In genomic region chr14:68662395-68662794, GRCh38 we compare ENCODE assay signal across 14 cellular contexts.
DNase-seq lines count a peak whose midpoint lies in the region; ATAC-seq and TF ChIP-seq lines count a peak whose summit lies in the region.
"Had no signal": no experiment of that assay in that cellular context is flagged by ENCODE, and none has a peak within 500 bp of the region (broad histone marks: within the 10 kb centered on the region; RNA-seq: fewer than 3 reads in every experiment).

No MANE protein-coding gene starts in this region.

- H3K4me1 Mint-ChIP-seq in activated B cell treated with CpG ODN at 0.5 μM for 24 hours (peaks cover 48% of the 10 kb centered on the region), mesothelial cell of epicardium (peaks cover 84% of the 10 kb centered on the region), type B pancreatic cell (ENCODE audit: unreplicated experiment) (peaks cover 71% of the 10 kb centered on the region)

- H3K4me3 Mint-ChIP-seq in activated B cell treated with CpG ODN at 0.5 μM for 24 hours (no peak overlapping the region), mesothelial cell of epicardium (no peak overlapping the region), type B pancreatic cell (no peak overlapping the region)

- H3K27me3 ChIP-seq in suprapubic skin: no peaks in the 10 kb centered on the region

- no peaks in the 10 kb centered on the region for H3K9me3 ChIP-seq in suprapubic skin
- H3K9me3 ChIP-seq: thoracic aorta had no signal

- peaks cover 39% of the 10 kb centered on the region for H3K4me1 ChIP-seq in suprapubic skin

- POLR2A ChIA-PET in activated B cell treated with CpG ODN at 0.5 μM for 24 hours (lab: Charles Lee): interaction anchor here (2.5 to 2.9 kb wide), 3 partner anchors 21 to 153 kb away, joined by 12 to 15 read pairs (median 12); no protein-coding TSS in a partner anchor

- TF ChIP-seq POLR2A in suprapubic skin (IDR thresholded peaks at IDR 0.05): no peak

- no peak for ATAC-seq in activated B cell treated with CpG ODN at 0.5 μM for 24 hours (ENCODE audit: low read depth)
- ATAC-seq: PC-3 had no signal

- no peak overlapping the region for H3K27ac ChIP-seq in suprapubic skin

- peak; percentile 44 for DNase-seq in activated effector memory CD4-positive, alpha-beta T cell treated with anti-CD3 and anti-CD28 coated beads, Interleukin-2, amount 50 U/mL, for 16 hours
- DNase-seq in activated effector memory CD4-positive, alpha-beta T cell treated with Interleukin-2 at 50 U/mL for 16 hours: no peak
- no peak for DNase-seq in activated B cell treated with CpG ODN at 0.5 μM for 24 hours
- DNase-seq in mesothelial cell of epicardium (ENCODE audit: low spot score in 2 of 2, unreplicated experiment in 2 of 2): no peak
- DNase-seq in type B pancreatic cell (ENCODE audit: extremely low spot score, unreplicated experiment): no peak
- DNase-seq in stimulated activated naive CD4-positive, alpha-beta T cell (lab: John Stamatoyannopoulos, UW): no peak
- DNase-seq in suprapubic skin (ENCODE audit: low spot score in 2 of 2): no peak
- DNase-seq in central memory CD4-positive, alpha-beta T cell: no peak
- DNase-seq: activated gamma-delta T cell, NCI-H1105 treated with DMSO at 0.1 percent for 48 hours, NCI-H446, PC-3, small intestine had no signal

- no peak overlapping the region for H3K4me3 ChIP-seq in suprapubic skin
- H3K4me3 ChIP-seq: thoracic aorta had no signal

- TF ChIP-seq CTCF in activated B cell treated with CpG ODN at 0.5 μM for 24 hours (IDR thresholded peaks at IDR 0.05) (no peak), mesothelial cell of epicardium (IDR thresholded peaks at IDR 0.05; ENCODE audit: unreplicated experiment) (no peak), type B pancreatic cell (conservative IDR thresholded peaks at IDR 0.05) (no peak), suprapubic skin (IDR thresholded peaks at IDR 0.05) (no peak)

- H3K27ac Mint-ChIP-seq in activated B cell treated with CpG ODN at 0.5 μM for 24 hours: peak overlapping the region; percentile 25
- peak overlapping the region; percentile 62 for H3K27ac Mint-ChIP-seq in mesothelial cell of epicardium
- H3K27ac Mint-ChIP-seq in type B pancreatic cell: peak overlapping the region; percentile 46

- intact Hi-C loops in activated B cell treated with CpG ODN at 0.5 μM for 24 hours (cut with micrococcal nuclease): no loop called here

- 69% methylated on average over 3 of the region's 3 CpGs for WGBS in suprapubic skin

- CTCF ChIA-PET in activated B cell treated with CpG ODN at 0.5 μM for 24 hours (lab: Charles Lee): no interaction called here

- H3K9me3 Mint-ChIP-seq in activated B cell treated with CpG ODN at 0.5 μM for 24 hours (no peaks in the 10 kb centered on the region), mesothelial cell of epicardium (no peaks in the 10 kb centered on the region), type B pancreatic cell (peaks cover 14% of the 10 kb centered on the region)

- H3K36me3 ChIP-seq in suprapubic skin: no peaks in the 10 kb centered on the region
- H3K36me3 ChIP-seq: thoracic aorta had no signal

- H3K27me3 Mint-ChIP-seq in activated B cell treated with CpG ODN at 0.5 μM for 24 hours (no peaks in the 10 kb centered on the region), mesothelial cell of epicardium (ENCODE audit: low read depth) (no peaks in the 10 kb centered on the region), type B pancreatic cell (no peaks in the 10 kb centered on the region)

- H3K36me3 Mint-ChIP-seq in activated B cell treated with CpG ODN at 0.5 μM for 24 hours (ENCODE audit: low read depth) (peaks cover 3% of the 10 kb centered on the region), mesothelial cell of epicardium (no peaks in the 10 kb centered on the region), type B pancreatic cell (peaks cover 17% of the 10 kb centered on the region)

- no peak for TF ChIP-seq EP300 in suprapubic skin (IDR thresholded peaks at IDR 0.05)
